In genomic region chr2:146229513-146230155, GRCh38 we compare ENCODE assay signal across 1 cellular context.
TF ChIP-seq lines count a peak whose summit lies in the region.

No MANE protein-coding gene starts in this region.

TF ChIP-seq in H1, 55 proteins besides CTCF, POLR2A, EP300 and RAD21 (continued from another document):
- no peak for TF ChIP-seq BRCA1 (IDR thresholded peaks at IDR 0.05; ENCODE audit: low read depth, low read length)
- no peak for TF ChIP-seq EGR1 (IDR thresholded peaks at IDR 0.05; ENCODE audit: borderline replicate concordance, low read depth, low read length)
- TF ChIP-seq ASH2L (IDR thresholded peaks at IDR 0.05; ENCODE audit: low read length): no peak
- TF ChIP-seq KDM5A (IDR thresholded peaks at IDR 0.05; ENCODE audit: low read length): no peak
- no peak for TF ChIP-seq TAF1 (IDR thresholded peaks at IDR 0.05; ENCODE audit: low read depth, low read length)
